27 cellular contexts compared by ENCODE assay signal in the genomic region with DNA sequence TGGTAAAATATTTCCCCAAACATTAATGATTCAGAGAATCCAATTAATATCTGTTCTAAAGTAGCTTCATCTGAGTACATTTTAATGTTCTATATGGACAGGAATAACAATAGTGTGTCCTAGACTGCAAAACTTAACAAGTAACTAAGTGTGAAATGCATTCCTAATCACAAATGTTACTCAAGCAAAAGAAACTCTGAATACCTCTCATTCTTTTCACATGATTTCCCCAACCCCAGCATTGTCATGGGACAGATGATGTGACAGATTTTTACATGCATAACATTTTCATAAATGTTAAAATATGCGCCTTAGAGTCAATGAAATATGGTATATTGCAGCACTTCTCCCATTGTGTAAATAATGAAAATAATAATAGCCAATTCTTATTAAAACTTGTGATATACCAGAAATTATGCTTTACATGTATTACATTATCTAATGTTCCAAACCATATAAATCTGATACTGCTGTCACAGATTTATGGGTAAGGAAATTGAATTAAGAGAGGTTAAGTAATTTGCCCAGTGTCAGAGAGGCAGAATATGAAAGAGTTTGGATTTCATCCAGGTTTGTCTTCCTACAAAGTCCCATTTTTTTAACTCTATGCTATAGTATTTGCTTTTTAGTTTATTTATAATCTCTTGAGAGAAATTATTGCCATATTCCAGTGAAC.
A peak's percentile ranks its signal among the peaks of the same experiment; 100 is the strongest.
DNase-seq lines count a peak whose midpoint lies in the region; ATAC-seq and TF ChIP-seq lines count a peak whose summit lies in the region.
"Had no signal": no experiment of that assay in that cellular context is flagged by ENCODE, and none has a peak within 500 bp of the region (broad histone marks: within the 10 kb centered on the region; RNA-seq: fewer than 3 reads in every experiment).

No MANE protein-coding gene starts in this region.

- H3K27me3 ChIP-seq in adipocyte (replicated peaks; ENCODE audit: control insufficient read depth, insufficient read depth, low read length), result no peaks in the 10 kb centered on the region
- H3K27me3 ChIP-seq in adrenal gland, result no peaks in the 10 kb centered on the region
- H3K27me3 ChIP-seq: colonic mucosa had no signal

- H3K4me1 Mint-ChIP-seq in activated CD8-positive, alpha-beta T cell treated with anti-CD3 and anti-CD28 coated beads, Interleukin-2, amount 10 ng/mL, durations not matched to agents 7 days and 5 days (ENCODE audit: low read depth), result no peaks in the 10 kb centered on the region
- H3K4me1 Mint-ChIP-seq: activated naive CD8-positive, alpha-beta T cell treated with anti-CD3 and anti-CD28 coated beads, Interleukin-2, amount 10 ng/mL, durations not matched to agents 7 days and 5 days; CD4-positive, alpha-beta memory T cell; endodermal cell; memory B cell had no signal

- DNase-seq in NCI-H1105 treated with DMSO at 0.1 percent for 48 hours (lab: John Stamatoyannopoulos, UW) (peak; percentile 7), NCI-H1105 (lab: John Stamatoyannopoulos, UW) (no peak), adipocyte (ENCODE audit: low read depth) (peak; percentile 37), fibroblast of pulmonary artery (ENCODE audit: low read depth) (peak; percentile 38), retinal pigment epithelial cell (ENCODE audit: low read depth) (peak; percentile 55), adrenal gland (no peak), EL (no peak)
- DNase-seq in activated CD8-positive, alpha-beta T cell treated with anti-CD3 and anti-CD28 coated beads, Interleukin-2, amount 10 ng/mL, durations not matched to agents 7 days and 5 days, result no peak
- DNase-seq: activated CD4-positive, alpha-beta T cell treated with anti-CD3 and anti-CD28 coated beads, Interleukin-2, amount 50 U/mL, for 48 hours; activated CD4-positive, CD25-positive, alpha-beta regulatory T cell; activated CD8-positive, alpha-beta memory T cell treated with anti-CD3 and anti-CD28 coated beads, Interleukin-2, amount 50 U/mL, for 48 hours; activated naive CD8-positive, alpha-beta T cell treated with anti-CD3 and anti-CD28 coated beads, Interleukin-2, amount 10 ng/mL, durations not matched to agents 7 days and 5 days; AML-193; CD4-positive, alpha-beta memory T cell; colonic mucosa; DMS 273 treated with DMSO at 0.1 percent for 48 hours; endodermal cell; head of caudate nucleus; KBM-7; left colon; NCI-H82; PC-3; Right ventricle myocardium superior had no signal

- POLR2A ChIA-PET in activated CD8-positive, alpha-beta T cell treated with anti-CD3 and anti-CD28 coated beads, Interleukin-2, amount 10 ng/mL, durations not matched to agents 7 days and 5 days (lab: Charles Lee), result no interaction called here

- H3K9me3 ChIP-seq in adipocyte (ENCODE audit: control insufficient read depth, low read length), result no peaks in the 10 kb centered on the region
- H3K9me3 ChIP-seq in adrenal gland (replicated peaks in 1 of 3), result no peaks in the 10 kb centered on the region
- H3K9me3 ChIP-seq: colonic mucosa had no signal

- ATAC-seq in activated CD8-positive, alpha-beta T cell treated with anti-CD3 and anti-CD28 coated beads, Interleukin-2, amount 10 ng/mL, durations not matched to agents 7 days and 5 days, result no peak
- ATAC-seq: left colon, PC-3 had no signal

- H3K36me3 ChIP-seq in adipocyte (ENCODE audit: control insufficient read depth, insufficient read depth, low read length, severe bottlenecking) (no peaks in the 10 kb centered on the region), adrenal gland (replicated peaks in 1 of 2) (no peaks in the 10 kb centered on the region)
- H3K36me3 ChIP-seq: colonic mucosa had no signal

- TF ChIP-seq CTCF in fibroblast of pulmonary artery (IDR thresholded peaks at IDR 0.05; ENCODE audit: low read length, missing control alignments) (no peak), retinal pigment epithelial cell (conservative IDR thresholded peaks at IDR 0.05; ENCODE audit: low read depth, low read length) (no peak), adrenal gland (IDR thresholded peaks at IDR 0.05) (no peak)

- intact Hi-C loops in adrenal gland (cut with DNase I), result no loop called here

- CTCF ChIA-PET in activated CD8-positive, alpha-beta T cell treated with anti-CD3 and anti-CD28 coated beads, Interleukin-2, amount 10 ng/mL, durations not matched to agents 7 days and 5 days (lab: Charles Lee), result no interaction called here

- 75 to 86% (median 85%) methylated on average over 1 of the region's 1 CpG for WGBS in adrenal gland, 4 donors

- H3K27me3 Mint-ChIP-seq in activated CD8-positive, alpha-beta T cell treated with anti-CD3 and anti-CD28 coated beads, Interleukin-2, amount 10 ng/mL, durations not matched to agents 7 days and 5 days (ENCODE audit: low read depth), result no peaks in the 10 kb centered on the region
- H3K27me3 Mint-ChIP-seq: activated naive CD8-positive, alpha-beta T cell treated with anti-CD3 and anti-CD28 coated beads, Interleukin-2, amount 10 ng/mL, durations not matched to agents 7 days and 5 days; CD4-positive, alpha-beta memory T cell; memory B cell had no signal

- H3K27ac Mint-ChIP-seq in activated CD8-positive, alpha-beta T cell treated with anti-CD3 and anti-CD28 coated beads, Interleukin-2, amount 10 ng/mL, durations not matched to agents 7 days and 5 days, result no peak overlapping the region
- H3K27ac Mint-ChIP-seq: activated naive CD8-positive, alpha-beta T cell treated with anti-CD3 and anti-CD28 coated beads, Interleukin-2, amount 10 ng/mL, durations not matched to agents 7 days and 5 days; activated T-helper 2 cell treated with anti-CD3 and anti-CD28 coated beads, Interferon-gamma antibody, Interleukin-2, Interleukin-4, amounts not matched to agents 10 μg/mL and 5 μg/mL and 100 μg/mL, durations not matched to agents 14 hours and 24 hours and 36 hours; CD4-positive, alpha-beta memory T cell; endodermal cell; memory B cell had no signal

- no peak overlapping the region for H3K4me3 Mint-ChIP-seq in activated CD8-positive, alpha-beta T cell treated with anti-CD3 and anti-CD28 coated beads, Interleukin-2, amount 10 ng/mL, durations not matched to agents 7 days and 5 days
- H3K4me3 Mint-ChIP-seq: activated naive CD8-positive, alpha-beta T cell treated with anti-CD3 and anti-CD28 coated beads, Interleukin-2, amount 10 ng/mL, durations not matched to agents 7 days and 5 days; CD4-positive, alpha-beta memory T cell; endodermal cell; memory B cell had no signal

- TF ChIP-seq POLR2A in adrenal gland (IDR thresholded peaks at IDR 0.05), result no peak

- no peaks in the 10 kb centered on the region for H3K9me3 Mint-ChIP-seq in activated CD8-positive, alpha-beta T cell treated with anti-CD3 and anti-CD28 coated beads, Interleukin-2, amount 10 ng/mL, durations not matched to agents 7 days and 5 days (ENCODE audit: insufficient read depth)
- H3K9me3 Mint-ChIP-seq: activated naive CD8-positive, alpha-beta T cell treated with anti-CD3 and anti-CD28 coated beads, Interleukin-2, amount 10 ng/mL, durations not matched to agents 7 days and 5 days; activated T-helper 2 cell treated with anti-CD3 and anti-CD28 coated beads, Interferon-gamma antibody, Interleukin-2, Interleukin-4, amounts not matched to agents 10 μg/mL and 5 μg/mL and 100 μg/mL, durations not matched to agents 14 hours and 24 hours and 36 hours; endodermal cell; memory B cell had no signal

- no peaks in the 10 kb centered on the region for H3K36me3 Mint-ChIP-seq in activated CD8-positive, alpha-beta T cell treated with anti-CD3 and anti-CD28 coated beads, Interleukin-2, amount 10 ng/mL, durations not matched to agents 7 days and 5 days (ENCODE audit: low read depth)
- H3K36me3 Mint-ChIP-seq: activated naive CD8-positive, alpha-beta T cell treated with anti-CD3 and anti-CD28 coated beads, Interleukin-2, amount 10 ng/mL, durations not matched to agents 7 days and 5 days; CD4-positive, alpha-beta memory T cell; memory B cell had no signal

- H3K4me1 ChIP-seq in adipocyte (ENCODE audit: control insufficient read depth, insufficient read depth, low read length) (peaks cover 13% of the 10 kb centered on the region), adrenal gland (replicated peaks in 1 of 2) (no peaks in the 10 kb centered on the region)
- H3K4me1 ChIP-seq: colonic mucosa had no signal

- H3K27ac ChIP-seq in adrenal gland, result no peak overlapping the region
- H3K27ac ChIP-seq: 22Rv1, colonic mucosa, skin epidermis had no signal

- H3K9ac ChIP-seq in adipocyte (ENCODE audit: low read length), result peak overlapping the region; percentile 34

- H3K4me3 ChIP-seq in adipocyte (ENCODE audit: low read length) (no peak overlapping the region), fibroblast of pulmonary artery (replicated peaks; ENCODE audit: low read depth, low read length) (no peak overlapping the region), retinal pigment epithelial cell (ENCODE audit: low read length) (no peak overlapping the region), adrenal gland (no peak overlapping the region)
- H3K4me3 ChIP-seq: colonic mucosa, skin epidermis had no signal

Comparison
In these comparisons a context has a peak if more than half of its experiments do, and no peak if none do; other contexts are left out.
1. DNase-seq: peak in NCI-H1105 treated with DMSO at 0.1 percent for 48 hours (single experiment), adipocyte (single experiment), fibroblast of pulmonary artery (single experiment) and retinal pigment epithelial cell (single experiment); none in NCI-H1105 (single experiment), adrenal gland (0 of 7), EL (single experiment) and activated CD8-positive, alpha-beta T cell treated with anti-CD3 and anti-CD28 coated beads, Interleukin-2, amount 10 ng/mL, durations not matched to agents 7 days and 5 days (single experiment).